Comparison of ENCODE assay signal across 10 cellular contexts in genomic region chr7:105245398-105246099, GRCh38.
DNase-seq lines count a peak whose midpoint lies in the region; ATAC-seq and TF ChIP-seq lines count a peak whose summit lies in the region.
"Had no signal": no experiment of that assay in that cellular context is flagged by ENCODE, and none has a peak within 500 bp of the region (broad histone marks: within the 10 kb centered on the region; RNA-seq: fewer than 3 reads in every experiment).

No MANE protein-coding gene starts in this region.

- peak; percentile 70 for DNase-seq in A673 (ENCODE audit: low spot score)
- DNase-seq in SJCRH30: peak; percentile 67 to 82
- peak; percentile 30 for DNase-seq in kidney glomerular epithelial cell (lab: John Stamatoyannopoulos, UW)
- DNase-seq in NK-92 (lab: John Stamatoyannopoulos, UW; ENCODE audit: unreplicated experiment): no peak
- no peak for DNase-seq in cerebellar cortex (ENCODE audit: low spot score)
- no peak for DNase-seq in esophagus muscularis mucosa (ENCODE audit: extremely low spot score)
- DNase-seq: stimulated activated CD4-positive, alpha-beta T cell treated with anti-CD3 and anti-CD28 coated beads, Interleukin-12 subunit alpha, Interleukin-12 subunit beta, amount 100 ng/mL, for 4 hours had no signal

- TF ChIP-seq EP300 in esophagus muscularis mucosa (IDR thresholded peaks at IDR 0.05): no peak

- TF ChIP-seq POLR2A in esophagus muscularis mucosa (IDR thresholded peaks at IDR 0.05; ENCODE audit: low read depth): no peak

- H3K36me3 ChIP-seq in A673 (ENCODE audit: insufficient read depth, low read length, poor library complexity, severe bottlenecking) (no peaks in the 10 kb centered on the region), SJCRH30 (no peaks in the 10 kb centered on the region; the same call in 1 of the 2 replicates), esophagus muscularis mucosa (no peaks in the 10 kb centered on the region)

- H3K9me3 ChIP-seq in A673 (ENCODE audit: low read depth, low read length, poor library complexity, severe bottlenecking) (no peaks in the 10 kb centered on the region), SJCRH30 (replicated peaks) (no peaks in the 10 kb centered on the region), esophagus muscularis mucosa (no peaks in the 10 kb centered on the region)

- ATAC-seq in HG02938 (IDR thresholded peaks at IDR 0.05; ENCODE audit: unreplicated experiment) (peak; percentile 71), HG02981 (IDR thresholded peaks at IDR 0.05; ENCODE audit: unreplicated experiment) (no peak)
- ATAC-seq: stimulated activated effector memory CD8-positive, alpha-beta T cell treated with anti-CD3 and anti-CD28 coated beads, Interleukin-12 subunit alpha, Interleukin-12 subunit beta, amount 100 ng/mL, for 72 hours had no signal

- intact Hi-C loops in A673 (cut with micrococcal nuclease; ENCODE audit: unreplicated experiment): no loop called here
- intact Hi-C loops in esophagus muscularis mucosa (cut with DNase I): no loop called here

- H3K4me1 ChIP-seq in A673 (ENCODE audit: insufficient read depth, low read length, poor library complexity, severe bottlenecking) (peaks cover 29% of the 10 kb centered on the region), SJCRH30 (peaks cover 21% of the 10 kb centered on the region), esophagus muscularis mucosa (peaks cover 17 to 50% (median 33%) of the 10 kb centered on the region in 4 donors)

- no TSS peak for BruUV-seq in A673 (replicated peaks; lab: Mats Ljungman, UMichigan)

- H3K27ac ChIP-seq in A673 (ENCODE audit: low read depth, low read length, poor library complexity, severe bottlenecking): peak overlapping the region; percentile 39
- peak overlapping the region; percentile 65 for H3K27ac ChIP-seq in SJCRH30
- H3K27ac ChIP-seq in esophagus muscularis mucosa (replicated peaks in 1 of 4): no peak overlapping the region

- no peak for TF ChIP-seq CTCF in A673 (conservative IDR thresholded peaks at IDR 0.05; ENCODE audit: low read depth, low read length)
- no peak for TF ChIP-seq CTCF in esophagus muscularis mucosa (IDR thresholded peaks at IDR 0.05)

- no peaks in the 10 kb centered on the region for H3K27me3 ChIP-seq in A673 (replicated peaks; ENCODE audit: insufficient read depth, low read depth, low read length, poor library complexity)
- H3K27me3 ChIP-seq in SJCRH30: no peaks in the 10 kb centered on the region
- no peaks in the 10 kb centered on the region for H3K27me3 ChIP-seq in esophagus muscularis mucosa

- H3K4me3 ChIP-seq in A673 (ENCODE audit: low read depth, low read length, poor library complexity, severe bottlenecking): peak overlapping the region; percentile 6
- peak overlapping the region; percentile 30 for H3K4me3 ChIP-seq in SJCRH30
- no peak overlapping the region for H3K4me3 ChIP-seq in esophagus muscularis mucosa

- POLR2A ChIA-PET in A673 (lab: Charles Lee; ENCODE audit: low non-redundant PET): no interaction called here

- WGBS in esophagus muscularis mucosa: 75% methylated on average over 12 of the region's 12 CpGs

- CTCF ChIA-PET in A673 (lab: Charles Lee): no interaction called here

Comparison
In these comparisons a context has a peak if more than half of its experiments do, and no peak if none do; other contexts are left out.
1. DNase-seq: peak in A673 (single experiment), SJCRH30 (2 of 2) and kidney glomerular epithelial cell (single experiment); none in NK-92 (single experiment), cerebellar cortex (single experiment) and esophagus muscularis mucosa (single experiment).
2. H3K27ac ChIP-seq: peak in A673 (single experiment) and SJCRH30 (single experiment); none in esophagus muscularis mucosa (0 of 4).
3. H3K4me3 ChIP-seq: peak in A673 (single experiment) and SJCRH30 (single experiment); none in esophagus muscularis mucosa (0 of 4).